Comparison of ENCODE assay signal across 1 cellular context in the genomic region with DNA sequence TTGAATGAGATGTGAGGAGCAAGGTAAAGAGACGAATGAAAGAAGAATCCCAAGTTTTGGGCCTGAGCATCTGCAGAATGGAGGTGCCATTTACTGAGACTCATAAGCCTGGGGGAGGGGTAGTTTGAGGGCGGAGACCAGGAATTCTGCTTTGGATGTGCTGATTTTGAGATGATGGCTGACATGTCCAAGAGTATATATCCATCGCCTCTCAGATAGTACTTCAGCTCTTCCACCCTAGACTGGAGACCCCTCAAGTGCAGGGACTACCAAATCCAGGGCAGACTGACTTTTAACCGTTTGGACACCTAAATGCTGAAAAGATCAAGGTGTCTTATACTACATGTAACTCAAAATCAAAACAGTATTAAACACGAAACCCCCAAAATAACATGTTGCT.
TF ChIP-seq lines count a peak whose summit lies in the region.

No MANE protein-coding gene starts in this region.

TF ChIP-seq in GM23338, 12 proteins besides CTCF, POLR2A, EP300 and RAD21:
- TF ChIP-seq, protein P1, sequence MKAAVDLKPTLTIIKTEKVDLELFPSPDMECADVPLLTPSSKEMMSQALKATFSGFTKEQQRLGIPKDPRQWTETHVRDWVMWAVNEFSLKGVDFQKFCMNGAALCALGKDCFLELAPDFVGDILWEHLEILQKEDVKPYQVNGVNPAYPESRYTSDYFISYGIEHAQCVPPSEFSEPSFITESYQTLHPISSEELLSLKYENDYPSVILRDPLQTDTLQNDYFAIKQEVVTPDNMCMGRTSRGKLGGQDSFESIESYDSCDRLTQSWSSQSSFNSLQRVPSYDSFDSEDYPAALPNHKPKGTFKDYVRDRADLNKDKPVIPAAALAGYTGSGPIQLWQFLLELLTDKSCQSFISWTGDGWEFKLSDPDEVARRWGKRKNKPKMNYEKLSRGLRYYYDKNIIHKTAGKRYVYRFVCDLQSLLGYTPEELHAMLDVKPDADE (IDR thresholded peaks at IDR 0.05) = no peak
- no peak for TF ChIP-seq ZNF331 (CRISPR knock-in tag; IDR thresholded peaks at IDR 0.05; ENCODE audit: low read depth)
- no peak for TF ChIP-seq EZH2 (IDR thresholded peaks at IDR 0.05; ENCODE audit: low read depth, unreplicated experiment)
- TF ChIP-seq STAT1 (IDR thresholded peaks at IDR 0.05; ENCODE audit: unreplicated experiment) = no peak
- no peak for TF ChIP-seq ZNF114 (CRISPR knock-in tag; IDR thresholded peaks at IDR 0.05)
- TF ChIP-seq, protein P2, sequence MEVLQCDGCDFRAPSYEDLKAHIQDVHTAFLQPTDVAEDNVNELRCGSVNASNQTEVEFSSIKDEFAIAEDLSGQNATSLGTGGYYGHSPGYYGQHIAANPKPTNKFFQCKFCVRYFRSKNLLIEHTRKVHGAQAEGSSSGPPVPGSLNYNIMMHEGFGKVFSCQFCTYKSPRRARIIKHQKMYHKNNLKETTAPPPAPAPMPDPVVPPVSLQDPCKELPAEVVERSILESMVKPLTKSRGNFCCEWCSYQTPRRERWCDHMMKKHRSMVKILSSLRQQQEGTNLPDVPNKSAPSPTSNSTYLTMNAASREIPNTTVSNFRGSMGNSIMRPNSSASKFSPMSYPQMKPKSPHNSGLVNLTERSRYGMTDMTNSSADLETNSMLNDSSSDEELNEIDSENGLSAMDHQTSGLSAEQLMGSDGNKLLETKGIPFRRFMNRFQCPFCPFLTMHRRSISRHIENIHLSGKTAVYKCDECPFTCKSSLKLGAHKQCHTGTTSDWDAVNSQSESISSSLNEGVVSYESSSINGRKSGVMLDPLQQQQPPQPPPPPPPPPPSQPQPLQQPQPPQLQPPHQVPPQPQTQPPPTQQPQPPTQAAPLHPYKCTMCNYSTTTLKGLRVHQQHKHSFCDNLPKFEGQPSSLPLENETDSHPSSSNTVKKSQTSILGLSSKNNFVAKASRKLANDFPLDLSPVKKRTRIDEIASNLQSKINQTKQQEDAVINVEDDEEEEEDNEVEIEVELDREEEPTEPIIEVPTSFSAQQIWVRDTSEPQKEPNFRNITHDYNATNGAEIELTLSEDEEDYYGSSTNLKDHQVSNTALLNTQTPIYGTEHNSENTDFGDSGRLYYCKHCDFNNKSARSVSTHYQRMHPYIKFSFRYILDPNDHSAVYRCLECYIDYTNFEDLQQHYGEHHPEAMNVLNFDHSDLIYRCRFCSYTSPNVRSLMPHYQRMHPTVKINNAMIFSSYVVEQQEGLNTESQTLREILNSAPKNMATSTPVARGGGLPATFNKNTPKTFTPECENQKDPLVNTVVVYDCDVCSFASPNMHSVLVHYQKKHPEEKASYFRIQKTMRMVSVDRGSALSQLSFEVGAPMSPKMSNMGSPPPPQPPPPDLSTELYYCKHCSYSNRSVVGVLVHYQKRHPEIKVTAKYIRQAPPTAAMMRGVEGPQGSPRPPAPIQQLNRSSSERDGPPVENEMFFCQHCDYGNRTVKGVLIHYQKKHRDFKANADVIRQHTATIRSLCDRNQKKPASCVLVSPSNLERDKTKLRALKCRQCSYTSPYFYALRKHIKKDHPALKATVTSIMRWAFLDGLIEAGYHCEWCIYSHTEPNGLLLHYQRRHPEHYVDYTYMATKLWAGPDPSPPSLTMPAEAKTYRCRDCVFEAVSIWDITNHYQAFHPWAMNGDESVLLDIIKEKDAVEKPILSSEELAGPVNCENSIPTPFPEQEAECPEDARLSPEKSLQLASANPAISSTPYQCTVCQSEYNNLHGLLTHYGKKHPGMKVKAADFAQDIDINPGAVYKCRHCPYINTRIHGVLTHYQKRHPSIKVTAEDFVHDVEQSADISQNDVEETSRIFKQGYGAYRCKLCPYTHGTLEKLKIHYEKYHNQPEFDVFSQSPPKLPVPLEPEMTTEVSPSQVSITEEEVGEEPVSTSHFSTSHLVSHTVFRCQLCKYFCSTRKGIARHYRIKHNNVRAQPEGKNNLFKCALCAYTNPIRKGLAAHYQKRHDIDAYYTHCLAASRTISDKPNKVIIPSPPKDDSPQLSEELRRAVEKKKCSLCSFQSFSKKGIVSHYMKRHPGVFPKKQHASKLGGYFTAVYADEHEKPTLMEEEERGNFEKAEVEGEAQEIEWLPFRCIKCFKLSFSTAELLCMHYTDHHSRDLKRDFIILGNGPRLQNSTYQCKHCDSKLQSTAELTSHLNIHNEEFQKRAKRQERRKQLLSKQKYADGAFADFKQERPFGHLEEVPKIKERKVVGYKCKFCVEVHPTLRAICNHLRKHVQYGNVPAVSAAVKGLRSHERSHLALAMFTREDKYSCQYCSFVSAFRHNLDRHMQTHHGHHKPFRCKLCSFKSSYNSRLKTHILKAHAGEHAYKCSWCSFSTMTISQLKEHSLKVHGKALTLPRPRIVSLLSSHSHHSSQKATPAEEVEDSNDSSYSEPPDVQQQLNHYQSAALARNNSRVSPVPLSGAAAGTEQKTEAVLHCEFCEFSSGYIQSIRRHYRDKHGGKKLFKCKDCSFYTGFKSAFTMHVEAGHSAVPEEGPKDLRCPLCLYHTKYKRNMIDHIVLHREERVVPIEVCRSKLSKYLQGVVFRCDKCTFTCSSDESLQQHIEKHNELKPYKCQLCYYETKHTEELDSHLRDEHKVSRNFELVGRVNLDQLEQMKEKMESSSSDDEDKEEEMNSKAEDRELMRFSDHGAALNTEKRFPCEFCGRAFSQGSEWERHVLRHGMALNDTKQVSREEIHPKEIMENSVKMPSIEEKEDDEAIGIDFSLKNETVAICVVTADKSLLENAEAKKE (CRISPR knock-in tag; IDR thresholded peaks at IDR 0.05) = no peak
- no peak for TF ChIP-seq JUNB (IDR thresholded peaks at IDR 0.05; ENCODE audit: unreplicated experiment)
- TF ChIP-seq NANOG (IDR thresholded peaks at IDR 0.05; ENCODE audit: borderline replicate concordance) = no peak
- TF ChIP-seq EZH2phosphoT487 (IDR thresholded peaks at IDR 0.05; ENCODE audit: unreplicated experiment) = no peak
- TF ChIP-seq, protein P3, sequence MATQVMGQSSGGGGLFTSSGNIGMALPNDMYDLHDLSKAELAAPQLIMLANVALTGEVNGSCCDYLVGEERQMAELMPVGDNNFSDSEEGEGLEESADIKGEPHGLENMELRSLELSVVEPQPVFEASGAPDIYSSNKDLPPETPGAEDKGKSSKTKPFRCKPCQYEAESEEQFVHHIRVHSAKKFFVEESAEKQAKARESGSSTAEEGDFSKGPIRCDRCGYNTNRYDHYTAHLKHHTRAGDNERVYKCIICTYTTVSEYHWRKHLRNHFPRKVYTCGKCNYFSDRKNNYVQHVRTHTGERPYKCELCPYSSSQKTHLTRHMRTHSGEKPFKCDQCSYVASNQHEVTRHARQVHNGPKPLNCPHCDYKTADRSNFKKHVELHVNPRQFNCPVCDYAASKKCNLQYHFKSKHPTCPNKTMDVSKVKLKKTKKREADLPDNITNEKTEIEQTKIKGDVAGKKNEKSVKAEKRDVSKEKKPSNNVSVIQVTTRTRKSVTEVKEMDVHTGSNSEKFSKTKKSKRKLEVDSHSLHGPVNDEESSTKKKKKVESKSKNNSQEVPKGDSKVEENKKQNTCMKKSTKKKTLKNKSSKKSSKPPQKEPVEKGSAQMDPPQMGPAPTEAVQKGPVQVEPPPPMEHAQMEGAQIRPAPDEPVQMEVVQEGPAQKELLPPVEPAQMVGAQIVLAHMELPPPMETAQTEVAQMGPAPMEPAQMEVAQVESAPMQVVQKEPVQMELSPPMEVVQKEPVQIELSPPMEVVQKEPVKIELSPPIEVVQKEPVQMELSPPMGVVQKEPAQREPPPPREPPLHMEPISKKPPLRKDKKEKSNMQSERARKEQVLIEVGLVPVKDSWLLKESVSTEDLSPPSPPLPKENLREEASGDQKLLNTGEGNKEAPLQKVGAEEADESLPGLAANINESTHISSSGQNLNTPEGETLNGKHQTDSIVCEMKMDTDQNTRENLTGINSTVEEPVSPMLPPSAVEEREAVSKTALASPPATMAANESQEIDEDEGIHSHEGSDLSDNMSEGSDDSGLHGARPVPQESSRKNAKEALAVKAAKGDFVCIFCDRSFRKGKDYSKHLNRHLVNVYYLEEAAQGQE (IDR thresholded peaks at IDR 0.05; ENCODE audit: unreplicated experiment) = no peak
- TF ChIP-seq POLR2AphosphoS5 (IDR thresholded peaks at IDR 0.05; ENCODE audit: low read depth) = no peak
- no peak for TF ChIP-seq CREB1 (CRISPR knock-in tag; IDR thresholded peaks at IDR 0.05; ENCODE audit: low read depth)
